Comparison of ENCODE assay signal across 9 cellular contexts in the genomic region with DNA sequence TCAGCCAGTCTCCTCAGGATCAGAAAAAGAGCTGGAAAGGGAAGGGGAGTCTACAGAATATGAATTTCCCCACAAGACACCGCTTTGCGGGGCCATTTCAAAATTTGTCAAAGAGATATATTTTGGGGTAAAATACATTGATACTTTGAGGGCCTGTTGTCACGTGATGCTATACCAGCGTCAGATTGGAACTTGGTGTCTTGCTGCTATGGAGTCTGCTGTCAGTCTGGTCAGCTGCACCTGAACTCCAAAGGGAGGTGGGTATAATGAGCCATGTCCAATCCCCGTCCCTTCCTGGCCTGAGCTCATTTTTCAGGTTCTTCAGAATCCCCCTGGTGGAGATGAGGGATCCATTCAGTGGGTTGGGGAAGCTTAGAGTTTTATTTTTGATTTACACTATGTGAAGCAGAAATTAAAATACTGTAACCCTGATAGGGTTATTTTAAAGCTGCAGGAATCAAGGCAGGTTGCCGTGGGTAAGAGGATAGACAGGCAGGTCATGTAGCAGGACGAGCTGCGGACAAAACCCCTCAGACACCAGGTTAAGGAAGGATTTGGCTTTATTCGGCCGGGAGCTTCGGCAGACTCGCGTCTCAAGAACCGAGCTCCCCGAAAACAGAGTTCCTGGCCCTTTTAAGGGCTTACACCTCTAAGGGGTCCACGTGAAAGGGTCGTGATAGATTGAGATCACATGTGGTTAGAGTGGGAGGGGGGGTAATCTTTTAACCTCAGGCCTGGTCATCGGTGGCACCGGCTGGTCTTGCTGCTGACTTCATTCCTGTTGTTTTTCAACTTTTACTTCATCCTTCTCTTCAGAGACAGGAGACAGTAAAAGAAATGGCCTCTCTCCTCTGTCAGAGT. TPM values are rescaled to one million over a fixed set of nuclear protein-coding genes. Genes with fewer than 3 reads are reported as not detected.
DNase-seq lines count a peak whose midpoint lies in the region; ATAC-seq and TF ChIP-seq lines count a peak whose summit lies in the region.
"Had no signal": no experiment of that assay in that cellular context is flagged by ENCODE, and none has a peak within 500 bp of the region (broad histone marks: within the 10 kb centered on the region; RNA-seq: fewer than 3 reads in every experiment).

No MANE protein-coding gene starts in this region.

- H3K36me3 Mint-ChIP-seq in CD8-positive, alpha-beta memory T cell: peaks cover 0 to 14% (median 6%) of the 10 kb centered on the region in 3 donors
- H3K36me3 Mint-ChIP-seq in natural killer cell: peaks cover 6% of the 10 kb centered on the region

- peaks cover 11% of the 10 kb centered on the region for H3K36me3 ChIP-seq in CD8-positive, alpha-beta memory T cell (ENCODE audit: insufficient read depth, low read length)

- no peak for TF ChIP-seq POLR2A in NB4 (IDR thresholded peaks at IDR 0.05; ENCODE audit: extremely low read depth, insufficient read length)

- TF ChIP-seq CTCF in NB4 (IDR thresholded peaks at IDR 0.05; ENCODE audit: low read depth, low read length): no peak
- TF ChIP-seq CTCF in choroid plexus epithelial cell (conservative IDR thresholded peaks at IDR 0.05; ENCODE audit: low read depth, low read length): peak; percentile 68
- TF ChIP-seq CTCF in natural killer cell (IDR thresholded peaks at IDR 0.05): no peak

- no peaks in the 10 kb centered on the region for H3K27me3 Mint-ChIP-seq in CD8-positive, alpha-beta memory T cell
- peaks cover 5 to 12% of the 10 kb centered on the region in 2 donors for H3K27me3 Mint-ChIP-seq in natural killer cell (ENCODE audit: low read depth in 2 of 2)

- H3K9me3 ChIP-seq in CD8-positive, alpha-beta memory T cell (ENCODE audit: low read length): no peaks in the 10 kb centered on the region

- CTCF ChIA-PET in CD8-positive, alpha-beta memory T cell (lab: Charles Lee): no interaction called here

- POLR2A ChIA-PET in CD8-positive, alpha-beta memory T cell (lab: Charles Lee): no interaction called here

- no peak overlapping the region for H3K4me3 ChIP-seq in CD8-positive, alpha-beta memory T cell (ENCODE audit: low read length)
- H3K4me3 ChIP-seq in NB4 (ENCODE audit: low read depth, low read length) (no peak overlapping the region), choroid plexus epithelial cell (ENCODE audit: low read depth, low read length) (no peak overlapping the region)

- no peak for ATAC-seq in natural killer cell

- H3K4me1 ChIP-seq in CD8-positive, alpha-beta memory T cell (ENCODE audit: insufficient read depth, low read length): peaks cover 31% of the 10 kb centered on the region

- H3K27me3 ChIP-seq in CD8-positive, alpha-beta memory T cell (ENCODE audit: insufficient read depth, low read length, poor library complexity, severe bottlenecking): no peaks in the 10 kb centered on the region

- DNase-seq in CD8-positive, alpha-beta memory T cell: no peak
- DNase-seq in NB4 (ENCODE audit: low read depth) (peak; percentile 38), choroid plexus epithelial cell (ENCODE audit: low read depth) (peak; percentile 66), natural killer cell (no peak), pons (ENCODE audit: low spot score) (no peak), caudate nucleus (lab: John Stamatoyannopoulos, UW) (no peak), DMS79 (lab: John Stamatoyannopoulos, UW) (no peak)
- DNase-seq: occipital lobe had no signal

- H3K27ac ChIP-seq in CD8-positive, alpha-beta memory T cell (ENCODE audit: low read depth, low read length): no peak overlapping the region
- no peak overlapping the region for H3K27ac ChIP-seq in caudate nucleus (ENCODE audit: low read depth, low read length)
- H3K27ac ChIP-seq: HL-60 had no signal

- intact Hi-C loops in natural killer cell (cut with micrococcal nuclease): loop anchor here (10.0 kb wide), 1 partner anchor 305 kb away; no protein-coding TSS in a partner anchor

- peak overlapping the region in 6 of 8 donors; percentile 29 to 81 (median 64) for H3K27ac Mint-ChIP-seq in CD8-positive, alpha-beta memory T cell
- peak overlapping the region; percentile 16 to 24 for H3K27ac Mint-ChIP-seq in natural killer cell

- H3K9me3 Mint-ChIP-seq in CD8-positive, alpha-beta memory T cell: peaks cover 0 to 2% (median 0%) of the 10 kb centered on the region in 5 donors
- H3K9me3 Mint-ChIP-seq in natural killer cell: no peaks in the 10 kb centered on the region

- H3K4me1 Mint-ChIP-seq in CD8-positive, alpha-beta memory T cell: peaks cover 21 to 48% (median 25%) of the 10 kb centered on the region in 3 donors
- peaks cover 11 to 16% of the 10 kb centered on the region in 2 donors for H3K4me1 Mint-ChIP-seq in natural killer cell

- peak overlapping the region in 4 of 7 donors; percentile 28 to 84 (median 68) for H3K4me3 Mint-ChIP-seq in CD8-positive, alpha-beta memory T cell
- H3K4me3 Mint-ChIP-seq in natural killer cell: peak overlapping the region; percentile 50

RNA-seq across cellular contexts. Expression of a gene that starts 2.2 kb away (rescaled TPM):
- 10 to 100 TPM; 13.5 to 14.5 TPM for total RNA-seq in CD8-positive, alpha-beta memory T cell
- polyA plus RNA-seq in CD8-positive, alpha-beta memory T cell: 4.9 TPM
- total RNA-seq in natural killer cell: 10 to 100 TPM; 41.4 to 46.0 (median 43.3) TPM

Comparison
In these comparisons a context has a peak if more than half of its experiments do, and no peak if none do; other contexts are left out.
1. DNase-seq: peak in NB4 (single experiment) and choroid plexus epithelial cell (single experiment); none in CD8-positive, alpha-beta memory T cell (0 of 5), natural killer cell (single experiment), pons (single experiment), caudate nucleus (0 of 61) and DMS79 (single experiment).